In the genomic region with DNA sequence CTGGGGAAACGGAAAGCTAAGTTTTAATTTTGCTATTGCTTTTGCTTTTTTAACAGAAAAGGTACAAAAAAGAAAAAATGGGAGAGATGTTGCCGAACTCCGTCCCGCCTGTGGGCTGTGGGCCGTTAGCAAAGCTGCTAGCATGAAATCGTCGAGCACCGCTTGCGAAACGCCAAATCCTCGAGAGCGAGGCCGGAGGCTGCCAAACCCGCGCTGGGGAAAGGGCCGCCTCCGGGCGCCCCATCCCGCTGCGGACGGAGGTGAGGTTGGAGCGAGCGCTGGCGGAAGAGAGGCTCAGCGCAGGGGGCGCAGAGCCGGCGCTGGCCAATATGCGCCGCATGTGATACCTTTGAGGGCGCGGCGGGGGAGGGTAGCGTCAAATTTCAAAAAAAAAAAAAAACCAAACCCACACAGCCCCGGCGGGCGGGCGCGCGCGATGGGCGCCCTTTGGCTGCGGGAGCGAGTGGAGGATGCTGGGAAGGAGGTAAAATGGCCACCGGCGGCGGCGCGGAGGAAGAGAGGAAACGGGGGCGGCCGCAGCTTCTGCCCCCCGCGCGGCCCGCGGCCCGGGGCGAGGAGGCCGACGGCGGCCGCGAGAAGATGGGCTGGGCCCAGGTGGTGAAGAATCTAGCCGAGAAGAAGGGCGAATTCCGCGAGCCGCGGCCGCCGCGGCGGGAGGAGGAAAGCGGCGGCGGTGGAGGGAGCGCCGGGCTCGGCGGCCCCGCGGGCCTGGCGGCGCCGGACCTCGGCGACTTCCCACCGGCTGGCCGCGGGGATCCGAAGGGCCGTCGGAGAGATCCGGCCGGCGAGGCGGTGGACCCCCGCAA, we compare ENCODE assay signal across 8 cellular contexts. TPM values are rescaled to one million over a fixed set of nuclear protein-coding genes. Genes with fewer than 3 reads are reported as not detected.
DNase-seq lines count a peak whose midpoint lies in the region; ATAC-seq, FAIRE-seq and TF ChIP-seq lines count a peak whose summit lies in the region.

A gene with protein sequence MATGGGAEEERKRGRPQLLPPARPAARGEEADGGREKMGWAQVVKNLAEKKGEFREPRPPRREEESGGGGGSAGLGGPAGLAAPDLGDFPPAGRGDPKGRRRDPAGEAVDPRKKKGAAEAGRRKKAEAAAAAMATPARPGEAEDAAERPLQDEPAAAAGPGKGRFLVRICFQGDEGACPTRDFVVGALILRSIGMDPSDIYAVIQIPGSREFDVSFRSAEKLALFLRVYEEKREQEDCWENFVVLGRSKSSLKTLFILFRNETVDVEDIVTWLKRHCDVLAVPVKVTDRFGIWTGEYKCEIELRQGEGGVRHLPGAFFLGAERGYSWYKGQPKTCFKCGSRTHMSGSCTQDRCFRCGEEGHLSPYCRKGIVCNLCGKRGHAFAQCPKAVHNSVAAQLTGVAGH (plus strand): TSS at position 473 of the 827 bp plus-strand sequence. CDS start 17 bp downstream, at position 490.

- H3K9ac ChIP-seq in HepG2 (ENCODE audit: insufficient read depth, low read depth, low read length), result peak within 1 kb of the TSS; percentile 84

- no peak within 1 kb of the TSS for H2AFZ ChIP-seq in HepG2 (ENCODE audit: low read length)

- peaks cover 39% of the 10 kb centered on the region for H3K4me1 ChIP-seq in HepG2 (ENCODE audit: insufficient read depth, low read length)

- peak within 1 kb of the TSS; percentile 92 for H3K27ac ChIP-seq in HepG2 (ENCODE audit: extremely low read length, insufficient read depth, low read length)

- TF ChIP-seq RAD21 in HepG2 (CRISPR knock-in tag; IDR thresholded peaks at IDR 0.05), result peak; percentile 66

- peak within 1 kb of the TSS; percentile 69 to 93 (median 89) for H3K4me3 ChIP-seq in HepG2 (replicated peaks in 1 of 3; ENCODE audit: insufficient read depth in 1 of 3, low read depth in 2 of 3, low read length in 3 of 3)

- CTCF ChIA-PET in HepG2 (lab: Yijun Ruan, JAX; ENCODE audit: low intra/inter-chr PET ratio, low total read pairs), result no interaction called here

- in situ Hi-C loops in HepG2 (cut with HindIII; ENCODE audit: extremely low pct_ligation_motif_present, low pct_unique_long_range_greater_than_20kb), result no loop called here

- H4K20me1 ChIP-seq in HepG2 (ENCODE audit: insufficient read depth, low read length), result peaks cover 25% of the 10 kb centered on the region

- peak; percentile 76 for FAIRE-seq in HepG2 (lab: Jason Lieb, UNC)

- peaks cover 42% of the 10 kb centered on the region for H3K79me2 ChIP-seq in HepG2 (ENCODE audit: insufficient read depth, low read length)

- DNase-seq in CD1c-positive myeloid dendritic cell (ENCODE audit: extremely low spot score), result peak; percentile 90
- DNase-seq in NCI-H526 treated with DMSO at 0.1 percent for 48 hours (lab: John Stamatoyannopoulos, UW), result peak; percentile 88
- peak; percentile 63 to 73 for DNase-seq in activated CD4-positive, alpha-beta T cell treated with anti-CD3 and anti-CD28 coated beads, Interleukin-2, amount 50 U/mL, for 24 hours (ENCODE audit: low read depth in 1 of 2, low spot score in 1 of 2)
- peak; percentile 90 for DNase-seq in dermis blood vessel endothelial cell
- peak; percentile 96 for DNase-seq in HepG2 (ENCODE audit: low spot score)
- DNase-seq in stimulated activated CD4-positive, alpha-beta T cell treated with anti-CD3 and anti-CD28 coated beads, Interleukin-4, amount 100 ng/mL, for 1 hour, result peak; percentile 83

- 1% methylated on average over 62 of the region's 99 CpGs for WGBS in HepG2 (ENCODE audit: low lambda C conversion rate)

- no TSS peak for BruUV-seq in HepG2 (replicated peaks; lab: Mats Ljungman, UMichigan)

- peak; percentile 67 for ATAC-seq in GM19328 (IDR thresholded peaks at IDR 0.05; ENCODE audit: unreplicated experiment)
- ATAC-seq in HG03520 (IDR thresholded peaks at IDR 0.05; ENCODE audit: unreplicated experiment), result peak; percentile 74
- peak; percentile 96 for ATAC-seq in HepG2

- TF ChIP-seq POLR2A in HepG2 (IDR thresholded peaks at IDR 0.05; ENCODE audit: insufficient read depth in 1 of 2, low read depth in 2 of 2, low read length in 2 of 2), result peak; percentile 82 to 86

- TF ChIP-seq CTCF in HepG2 (CRISPR knock-in tag; IDR thresholded peaks at IDR 0.05), result peak; percentile 74

- H3K27me3 ChIP-seq in HepG2 (ENCODE audit: control insufficient read depth in 1 of 2, insufficient read depth in 2 of 2, low read length in 2 of 2), result peaks cover 0 to 24% of the 10 kb centered on the region in 2 experiments; a peak in 3 of 5 replicates

- peak within 1 kb of the TSS; percentile 80 for H3K4me2 ChIP-seq in HepG2 (ENCODE audit: low read depth, low read length)

- no peaks in the 10 kb centered on the region for H3K9me3 ChIP-seq in HepG2 (ENCODE audit: low read length)

- H3K36me3 ChIP-seq in HepG2 (replicated peaks in 1 of 2; ENCODE audit: control insufficient read depth in 1 of 2, insufficient read depth in 2 of 2, low read length in 2 of 2), result no peaks in the 10 kb centered on the region

- POLR2A ChIA-PET in HepG2 (lab: Yijun Ruan, JAX), result interaction anchor here (1.0 to 8.1 kb wide), 6 partner anchors 12 to 50 kb away, joined by 3 to 106 read pairs (median 16); a partner anchor contains a TSS

- TF ChIP-seq EP300 in HepG2 (IDR thresholded peaks at IDR 0.05; ENCODE audit: low read depth in 2 of 2, low read length in 2 of 2) (peak; percentile 75 to 92), HepG2 (CRISPR knock-in tag; IDR thresholded peaks at IDR 0.05; ENCODE audit: borderline replicate concordance) (peak; percentile 85)

- intact Hi-C loops in HepG2 (cut with micrococcal nuclease; ENCODE audit: unreplicated experiment), result loop anchor here (1.0 kb wide), 1 partner anchor 29 kb away; no protein-coding TSS in a partner anchor

TF ChIP-seq in HepG2, 621 proteins besides CTCF, POLR2A, EP300 and RAD21 (continues in another document):
- TF ChIP-seq HOXA9 (CRISPR knock-in tag; IDR thresholded peaks at IDR 0.05; ENCODE audit: borderline replicate concordance) (peak; percentile 79; the same call in 1 of the 2 replicates), NR2F6 (IDR thresholded peaks at IDR 0.05) (no peak), NR2F6 (CRISPR knock-in tag; IDR thresholded peaks at IDR 0.05) (peak; percentile 86), ZNF737 (CRISPR knock-in tag; IDR thresholded peaks at IDR 0.05; ENCODE audit: borderline replicate concordance) (no peak), SMYD3 (CRISPR knock-in tag; IDR thresholded peaks at IDR 0.05) (peak; percentile 93), STAT5B (CRISPR knock-in tag; IDR thresholded peaks at IDR 0.05) (peak; percentile 79; the same call in 1 of the 2 replicates), FOXM1 (CRISPR knock-in tag; IDR thresholded peaks at IDR 0.05) (0 out of 2 replicates have a peak, but pooled peaks have one; percentile 71), ZFP36L1 (CRISPR knock-in tag; IDR thresholded peaks at IDR 0.05) (peak; percentile 98; the same call in 1 of the 2 replicates), SMAD9 (CRISPR knock-in tag; IDR thresholded peaks at IDR 0.05) (peak; percentile 84; the same call in 1 of the 2 replicates)
- TF ChIP-seq, protein P1, sequence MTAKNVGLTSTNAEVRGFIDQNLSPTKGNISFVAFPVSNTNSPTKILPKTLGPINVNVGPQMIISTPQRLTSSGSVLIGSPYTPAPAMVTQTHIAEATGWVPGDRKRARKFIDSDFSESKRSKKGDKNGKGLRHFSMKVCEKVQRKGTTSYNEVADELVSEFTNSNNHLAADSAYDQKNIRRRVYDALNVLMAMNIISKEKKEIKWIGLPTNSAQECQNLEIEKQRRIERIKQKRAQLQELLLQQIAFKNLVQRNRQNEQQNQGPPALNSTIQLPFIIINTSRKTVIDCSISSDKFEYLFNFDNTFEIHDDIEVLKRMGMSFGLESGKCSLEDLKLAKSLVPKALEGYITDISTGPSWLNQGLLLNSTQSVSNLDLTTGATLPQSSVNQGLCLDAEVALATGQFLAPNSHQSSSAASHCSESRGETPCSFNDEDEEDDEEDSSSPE (CRISPR knock-in tag; IDR thresholded peaks at IDR 0.05), result peak; percentile 98

RNA-seq across cellular contexts. Expression of the gene that starts here (rescaled TPM):
- total RNA-seq in dermis blood vessel endothelial cell (18.8 and 23.8 TPM in 2 replicates), HepG2 (2016; rRNA removed; fragmentation: Illumina TruSeq; extraction: Trizol) (56.2 and 63.0 TPM in 2 replicates)
- total RNA-seq in HepG2 (2016; cell fraction: cytosol; rRNA removed; fragmentation: Illumina TruSeq; extraction: Trizol; ENCODE audit: low read depth), result 12.1 and 12.3 TPM in 2 replicates
- total RNA-seq in HepG2 (2016; cell fraction: insoluble cytoplasmic fraction; rRNA removed; fragmentation: Illumina TruSeq; extraction: Trizol), result 49.2 and 64.0 TPM in 2 replicates
- total RNA-seq in HepG2 (2016; cell fraction: membrane; rRNA removed; fragmentation: Illumina TruSeq; extraction: Trizol), result 45.3 and 47.4 TPM in 2 replicates
- total RNA-seq in HepG2 (2016; cell fraction: nucleus; rRNA removed; fragmentation: Illumina TruSeq; extraction: Trizol), result 28.6 and 30.4 TPM in 2 replicates
- polyA plus RNA-seq in HepG2 (2011; rRNA removed), result 43.8 and 46.6 TPM in 2 replicates
- polyA plus RNA-seq in HepG2 (2011; cell fraction: cytosol; rRNA removed), result 44.4 and 45.0 TPM in 2 replicates
- 21.2 and 22.1 TPM in 2 replicates for polyA plus RNA-seq in HepG2 (2011; cell fraction: nucleus; rRNA removed)
- polyA plus RNA-seq in HepG2 (2012), result 37.3 and 43.5 TPM in 2 replicates
- polyA plus RNA-seq in HepG2 (2016; cell fraction: cytosol; fragmentation: Illumina TruSeq; extraction: Trizol; ENCODE audit: low read depth), result 8.1 and 9.0 TPM in 2 replicates
- 75.7 and 81.5 TPM in 2 replicates for polyA plus RNA-seq in HepG2 (2016; cell fraction: insoluble cytoplasmic fraction; fragmentation: Illumina TruSeq; extraction: Trizol; ENCODE audit: low read depth)
- polyA plus RNA-seq in HepG2 (2016; cell fraction: membrane; fragmentation: Illumina TruSeq; extraction: Trizol; ENCODE audit: low read depth), result 37.6 and 38.3 TPM in 2 replicates
- polyA plus RNA-seq in HepG2 (2016; cell fraction: nucleus; fragmentation: Illumina TruSeq; extraction: Trizol; ENCODE audit: insufficient read depth, low read depth), result 57.9 and 60.5 TPM in 2 replicates
- 9.3 and 53.1 TPM in 2 replicates for polyA minus RNA-seq in HepG2 (2011; rRNA and poly(A)+ RNA removed; ENCODE audit: low replicate concordance)
- 31.3 and 34.6 TPM in 2 replicates for polyA minus RNA-seq in HepG2 (2011; cell fraction: cytosol; rRNA and poly(A)+ RNA removed)
- polyA minus RNA-seq in HepG2 (2011; cell fraction: nucleus; rRNA and poly(A)+ RNA removed), result 16.1 and 17.3 TPM in 2 replicates

Comparison
In these comparisons a context has a peak if more than half of its experiments do, and no peak if none do; other contexts are left out.
1. Peak in every context shown above with its lines: DNase-seq, ATAC-seq, H3K4me3 ChIP-seq and H3K27ac ChIP-seq.